7 cellular contexts compared by ENCODE assay signal in the genomic region with DNA sequence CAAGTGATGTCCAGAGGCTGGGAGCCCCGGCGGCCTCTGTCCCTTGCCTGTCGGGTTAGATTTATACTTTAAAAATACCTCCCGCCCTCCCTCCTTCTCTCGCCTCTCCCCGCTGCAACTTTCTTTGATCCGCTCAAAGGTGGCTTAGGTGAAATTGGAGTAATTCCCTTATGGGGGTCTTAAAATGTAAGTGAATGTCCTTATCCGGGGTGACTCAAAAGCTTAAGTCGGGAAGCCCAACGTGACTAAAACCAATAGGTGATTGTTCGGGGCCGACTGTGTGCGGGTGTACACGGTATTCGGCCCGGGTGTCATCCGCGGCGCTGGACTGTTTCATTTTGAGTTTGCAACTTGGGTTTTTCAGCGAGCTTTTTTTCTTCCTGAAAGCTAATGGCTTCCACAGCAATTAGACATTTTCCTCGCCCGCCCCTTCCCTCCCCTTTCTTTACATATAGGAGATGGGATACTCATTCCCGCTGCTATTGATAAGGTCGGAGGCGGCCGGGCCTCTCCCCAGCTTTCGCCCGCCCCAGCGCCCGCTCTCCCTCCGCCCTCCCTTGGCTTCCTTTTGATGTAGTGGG. TPM values are rescaled to one million over a fixed set of nuclear protein-coding genes. Genes with fewer than 3 reads are reported as not detected.
DNase-seq lines count a peak whose midpoint lies in the region; ATAC-seq and TF ChIP-seq lines count a peak whose summit lies in the region.

No MANE protein-coding gene starts in this region.

- 2% methylated on average over 30 of the region's 31 CpGs for WGBS in esophagus muscularis mucosa

- H3K27me3 ChIP-seq in WERI-Rb-1 (ENCODE audit: insufficient read depth, low read depth, severe bottlenecking) (peaks cover 94% of the 10 kb centered on the region), esophagus muscularis mucosa (peaks cover 0 to 5% (median 2%) of the 10 kb centered on the region in 4 donors)

- intact Hi-C loops in esophagus muscularis mucosa (cut with DNase I) = no loop called here

- ATAC-seq in GM18511 (IDR thresholded peaks at IDR 0.05; ENCODE audit: unreplicated experiment) (peak; percentile 23), HG02642 (IDR thresholded peaks at IDR 0.05; ENCODE audit: poor library complexity, unreplicated experiment) (peak; percentile 12)

- TF ChIP-seq POLR2A in esophagus muscularis mucosa (IDR thresholded peaks at IDR 0.05; ENCODE audit: low read depth) = peak; percentile 37

- H3K4me3 ChIP-seq in WERI-Rb-1 (ENCODE audit: low read depth, low read length) (peak overlapping the region; percentile 51), esophagus muscularis mucosa (peak overlapping the region; percentile 71 to 98 (median 76))

- H3K4me1 ChIP-seq in esophagus muscularis mucosa = peaks cover 33 to 53% (median 49%) of the 10 kb centered on the region in 4 donors

- DNase-seq in WERI-Rb-1 (no peak), esophagus muscularis mucosa (ENCODE audit: extremely low spot score) (no peak), retina (peak; percentile 77), DMS79 treated with DMSO at 0.1 percent for 48 hours (lab: John Stamatoyannopoulos, UW) (no peak), putamen (ENCODE audit: low spot score) (no peak)

- no peak for TF ChIP-seq CTCF in WERI-Rb-1 (IDR thresholded peaks at IDR 0.05; ENCODE audit: low read depth, low read length)
- no peak for TF ChIP-seq CTCF in esophagus muscularis mucosa (IDR thresholded peaks at IDR 0.05)

- TF ChIP-seq EP300 in esophagus muscularis mucosa (IDR thresholded peaks at IDR 0.05) = no peak

- no peaks in the 10 kb centered on the region for H3K36me3 ChIP-seq in WERI-Rb-1
- peaks cover 0 to under 1% (median 0%) of the 10 kb centered on the region in 4 donors for H3K36me3 ChIP-seq in esophagus muscularis mucosa

- H3K27ac ChIP-seq in WERI-Rb-1 (no peak overlapping the region), esophagus muscularis mucosa (replicated peaks in 1 of 4) (peak overlapping the region; percentile 93 to 98 (median 97))

- no peaks in the 10 kb centered on the region for H3K9me3 ChIP-seq in WERI-Rb-1 (ENCODE audit: severe bottlenecking)
- H3K9me3 ChIP-seq in esophagus muscularis mucosa = no peaks in the 10 kb centered on the region

RNA-seq across cellular contexts. Expression of a gene that starts 2.0 kb away (rescaled TPM):
- 100 to 1,000 TPM; 101 to 122 (median 111) TPM for total RNA-seq in esophagus muscularis mucosa

RNA-seq across cellular contexts. Expression of a gene that starts 49.5 kb away (rescaled TPM):
- total RNA-seq in esophagus muscularis mucosa = 1 to 10 TPM; 6.6 to 7.6 (median 7.4) TPM
